ENCODE assay signal across 1 cellular context in the genomic region with DNA sequence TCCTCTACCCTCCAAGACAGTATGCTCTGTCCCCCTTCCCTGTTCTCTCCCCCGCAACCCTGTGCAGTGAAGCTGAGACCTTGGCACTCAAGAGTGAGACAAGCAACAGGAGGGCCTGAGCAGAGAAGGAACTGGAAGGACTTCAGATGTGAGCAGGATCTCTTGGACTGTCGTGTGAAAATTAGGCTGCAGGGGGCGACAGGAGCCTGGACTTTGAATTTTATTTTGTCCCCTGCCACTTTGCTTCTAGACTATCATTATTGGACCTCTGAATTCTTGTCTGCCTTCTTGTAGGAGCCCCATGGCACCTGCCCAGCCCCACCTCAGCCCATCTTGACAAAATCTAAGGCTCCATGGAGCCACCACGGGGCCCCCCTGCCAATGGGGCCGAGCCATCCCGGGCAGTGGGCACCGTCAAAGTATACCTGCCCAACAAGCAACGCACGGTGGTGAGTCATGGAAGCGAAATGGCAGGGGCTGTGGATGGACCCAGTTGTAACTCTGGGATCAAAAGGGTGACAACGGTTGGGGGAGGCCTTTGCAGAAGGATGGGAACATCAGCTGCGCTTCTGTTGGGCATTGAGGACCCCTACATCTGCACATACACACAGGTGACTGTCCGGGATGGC.
TF ChIP-seq lines count a peak whose summit lies in the region.

No MANE protein-coding gene starts in this region.

TF ChIP-seq in H1, 55 proteins besides CTCF, POLR2A, EP300 and RAD21:
- TF ChIP-seq POU5F1 (IDR thresholded peaks at IDR 0.05; ENCODE audit: low read depth, low read length) (no peak), BACH1 (IDR thresholded peaks at IDR 0.05; ENCODE audit: low read length) (no peak), HDAC2 (IDR thresholded peaks at IDR 0.05; ENCODE audit: borderline replicate concordance in 1 of 2, low read depth in 2 of 2, low read length in 2 of 2) (no peak), YY1 (IDR thresholded peaks at IDR 0.05; ENCODE audit: low read depth, low read length) (no peak), SIN3A (conservative IDR thresholded peaks at IDR 0.05 in 1 of 2, IDR thresholded peaks at IDR 0.05 in 1 of 2; ENCODE audit: low read depth in 1 of 2, low read length in 2 of 2) (no peak)
TF ChIP-seq in H1: peak in this region for 0.
